Comparison of ENCODE assay signal across 24 cellular contexts in the genomic region with DNA sequence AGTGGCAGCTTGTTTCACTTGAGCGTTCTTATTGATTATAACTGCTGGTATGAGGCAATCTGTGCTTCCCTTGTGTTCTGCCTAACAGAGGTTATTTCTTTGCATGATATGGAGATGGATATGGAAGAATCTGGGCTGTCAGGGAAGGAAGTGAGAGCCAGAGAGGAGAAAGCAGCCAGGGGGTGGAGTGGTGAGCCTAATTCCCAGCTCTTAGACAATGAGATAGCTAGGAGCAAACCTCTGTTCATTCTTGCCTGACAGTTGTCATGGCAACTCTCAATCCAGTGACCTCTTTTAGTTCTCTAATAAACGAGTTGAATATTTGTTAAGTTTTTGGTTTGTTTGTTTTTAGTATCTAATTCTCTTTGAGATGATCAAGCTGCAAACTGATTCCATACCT.
DNase-seq lines count a peak whose midpoint lies in the region; ATAC-seq and TF ChIP-seq lines count a peak whose summit lies in the region.
"Had no signal": no experiment of that assay in that cellular context is flagged by ENCODE, and none has a peak within 500 bp of the region (broad histone marks: within the 10 kb centered on the region; RNA-seq: fewer than 3 reads in every experiment).

No MANE protein-coding gene starts in this region.

- no peak overlapping the region for H3K27ac Mint-ChIP-seq in endothelial cell (ENCODE audit: unreplicated experiment)
- H3K27ac Mint-ChIP-seq: activated naive CD4-positive, alpha-beta T cell treated with anti-CD3 and anti-CD28 coated beads, Interleukin-2, amount 50 U/mL, for 24 hours had no signal

- no peaks in the 10 kb centered on the region for H3K36me3 Mint-ChIP-seq in endothelial cell (ENCODE audit: low read depth, unreplicated experiment)
- H3K36me3 Mint-ChIP-seq: activated naive CD4-positive, alpha-beta T cell treated with anti-CD3 and anti-CD28 coated beads, Interleukin-2, amount 50 U/mL, for 24 hours had no signal

- H3K79me2 ChIP-seq in neural cell (replicated peaks; ENCODE audit: insufficient read depth, low read length) = no peaks in the 10 kb centered on the region

- no peak for ATAC-seq in GM21381 (IDR thresholded peaks at IDR 0.05; ENCODE audit: unreplicated experiment)
- ATAC-seq: activated T-cell treated with anti-CD3 and anti-CD28 coated beads, Interleukin-2, amount 50 U/mL, for 4 hours; HCT116 had no signal

- H3K4me1 Mint-ChIP-seq in endothelial cell (ENCODE audit: unreplicated experiment) = no peaks in the 10 kb centered on the region
- H3K4me1 Mint-ChIP-seq: activated naive CD4-positive, alpha-beta T cell treated with anti-CD3 and anti-CD28 coated beads, Interleukin-2, amount 50 U/mL, for 24 hours had no signal

- H3K4me2 ChIP-seq in neural cell (ENCODE audit: low read length) = peak overlapping the region; percentile 36

- in situ Hi-C loops in brain microvascular endothelial cell (cut with HindIII; ENCODE audit: low pct_ligation_motif_present, low sequenced_read_pairs) = no loop called here

- H3K4me3 Mint-ChIP-seq in endothelial cell (ENCODE audit: unreplicated experiment) = no peak overlapping the region
- H3K4me3 Mint-ChIP-seq: activated naive CD4-positive, alpha-beta T cell treated with anti-CD3 and anti-CD28 coated beads, Interleukin-2, amount 50 U/mL, for 24 hours; activated T-cell treated with anti-CD3 and anti-CD28 coated beads, Interleukin-2, amount 50 U/mL, for 4 hours had no signal

- H3K27me3 ChIP-seq in neural cell (ENCODE audit: insufficient read depth, low read depth, low read length) = no peaks in the 10 kb centered on the region
- no peaks in the 10 kb centered on the region for H3K27me3 ChIP-seq in brain microvascular endothelial cell (replicated peaks)
- H3K27me3 ChIP-seq: ascending aorta, right atrium auricular region, uterus had no signal

- no peaks in the 10 kb centered on the region for H3K27me3 Mint-ChIP-seq in endothelial cell (ENCODE audit: unreplicated experiment)
- H3K27me3 Mint-ChIP-seq: activated naive CD4-positive, alpha-beta T cell treated with anti-CD3 and anti-CD28 coated beads, Interleukin-2, amount 50 U/mL, for 24 hours had no signal

- H4K20me1 ChIP-seq in neural cell (ENCODE audit: insufficient read depth) = no peaks in the 10 kb centered on the region

- no peaks in the 10 kb centered on the region for H3K36me3 ChIP-seq in neural cell (ENCODE audit: insufficient read depth, low read length)
- H3K36me3 ChIP-seq in brain microvascular endothelial cell (replicated peaks) = no peaks in the 10 kb centered on the region
- H3K36me3 ChIP-seq: ascending aorta, left ventricle myocardium inferior, right atrium auricular region, uterus had no signal

- no peak overlapping the region for H2AFZ ChIP-seq in neural cell (ENCODE audit: low read depth, low read length)

- peak; percentile 62 for TF ChIP-seq RAD21 in neural cell (conservative IDR thresholded peaks at IDR 0.05)

- TF ChIP-seq CTCF in endothelial cell (IDR thresholded peaks at IDR 0.05; ENCODE audit: unreplicated experiment) = no peak
- TF ChIP-seq CTCF in neural cell (IDR thresholded peaks at IDR 0.05; ENCODE audit: poor library complexity, severe bottlenecking) = peak; percentile 54
- no peak for TF ChIP-seq CTCF in brain microvascular endothelial cell (IDR thresholded peaks at IDR 0.05; ENCODE audit: low read depth, low read length, missing control alignments)

- no peaks in the 10 kb centered on the region for H3K9me2 ChIP-seq in neural cell (ENCODE audit: insufficient read depth, low read length)

- no peaks in the 10 kb centered on the region for H3K9me3 ChIP-seq in neural cell (ENCODE audit: low read length)
- H3K9me3 ChIP-seq: ascending aorta, left ventricle myocardium inferior, right atrium auricular region, uterus had no signal

- H3K9ac ChIP-seq in neural cell (ENCODE audit: low read length) = peak overlapping the region; percentile 19

- H3K27ac ChIP-seq in neural cell (ENCODE audit: low read length) = peak overlapping the region; percentile 59
- H3K27ac ChIP-seq in brain microvascular endothelial cell = no peak overlapping the region
- H3K27ac ChIP-seq: ascending aorta, C4-2B, left ventricle myocardium inferior, right atrium auricular region, uterus had no signal

- DNase-seq in Ammon's horn (ENCODE audit: low spot score) (peak; percentile 31), NCI-H446 treated with DMSO at 0.1 percent for 48 hours (lab: John Stamatoyannopoulos, UW) (peak; percentile 21), endothelial cell (ENCODE audit: low spot score) (peak; percentile 7), brain microvascular endothelial cell (no peak), SHP77 (lab: John Stamatoyannopoulos, UW) (no peak), DMS114 treated with DMSO at 0.1 percent for 48 hours (lab: John Stamatoyannopoulos, UW; ENCODE audit: unreplicated experiment) (no peak)
- DNase-seq: ACHN; activated CD4-positive, CD25-positive, alpha-beta regulatory T cell treated with anti-CD3 and anti-CD28 coated beads, Interleukin-2, amount 50 U/mL, for 72 hours; activated T-cell treated with anti-CD3 and anti-CD28 coated beads, Interleukin-2, amount 50 U/mL, for 4 hours; DMS 273 treated with DMSO at 0.1 percent for 48 hours; effector memory CD4-positive, alpha-beta T cell; Karpas-422; left ventricle myocardium inferior; NCI-H1930; NCI-H510A; stimulated activated CD8-positive, alpha-beta memory T cell treated with anti-CD3 and anti-CD28 coated beads, Interleukin-4, amount 100 ng/mL, for 48 hours; uterus had no signal

- H3F3A ChIP-seq in neural cell (ENCODE audit: insufficient read depth, low read length, poor library complexity, severe bottlenecking) = no peaks in the 10 kb centered on the region

- no peaks in the 10 kb centered on the region for H3K9me3 Mint-ChIP-seq in endothelial cell (ENCODE audit: unreplicated experiment)
- H3K9me3 Mint-ChIP-seq: activated naive CD4-positive, alpha-beta T cell treated with anti-CD3 and anti-CD28 coated beads, Interleukin-2, amount 50 U/mL, for 24 hours; activated T-cell treated with anti-CD3 and anti-CD28 coated beads, Interleukin-2, amount 50 U/mL, for 4 hours had no signal

- TF ChIP-seq EP300 in neural cell (conservative IDR thresholded peaks at IDR 0.05; ENCODE audit: poor library complexity, severe bottlenecking) = peak; percentile 59

- H3K4me3 ChIP-seq in neural cell (ENCODE audit: low read length) (peak overlapping the region; percentile 42), brain microvascular endothelial cell (ENCODE audit: low read depth, low read length) (no peak overlapping the region)
- H3K4me3 ChIP-seq: ascending aorta, left ventricle myocardium inferior, right atrium auricular region, uterus had no signal

TF ChIP-seq in neural cell, 6 proteins besides CTCF, POLR2A, EP300 and RAD21:
- TF ChIP-seq SMC3 (conservative IDR thresholded peaks at IDR 0.05; ENCODE audit: poor library complexity) (peak; percentile 59), MXI1 (conservative IDR thresholded peaks at IDR 0.05; ENCODE audit: poor library complexity, severe bottlenecking) (peak; percentile 11), POLR2AphosphoS5 (IDR thresholded peaks at IDR 0.05) (peak; percentile 48), EZH2 (IDR thresholded peaks at IDR 0.05; ENCODE audit: borderline replicate concordance, insufficient read depth, low read length, poor library complexity, severe bottlenecking) (no peak)
- TF ChIP-seq, protein P1, sequence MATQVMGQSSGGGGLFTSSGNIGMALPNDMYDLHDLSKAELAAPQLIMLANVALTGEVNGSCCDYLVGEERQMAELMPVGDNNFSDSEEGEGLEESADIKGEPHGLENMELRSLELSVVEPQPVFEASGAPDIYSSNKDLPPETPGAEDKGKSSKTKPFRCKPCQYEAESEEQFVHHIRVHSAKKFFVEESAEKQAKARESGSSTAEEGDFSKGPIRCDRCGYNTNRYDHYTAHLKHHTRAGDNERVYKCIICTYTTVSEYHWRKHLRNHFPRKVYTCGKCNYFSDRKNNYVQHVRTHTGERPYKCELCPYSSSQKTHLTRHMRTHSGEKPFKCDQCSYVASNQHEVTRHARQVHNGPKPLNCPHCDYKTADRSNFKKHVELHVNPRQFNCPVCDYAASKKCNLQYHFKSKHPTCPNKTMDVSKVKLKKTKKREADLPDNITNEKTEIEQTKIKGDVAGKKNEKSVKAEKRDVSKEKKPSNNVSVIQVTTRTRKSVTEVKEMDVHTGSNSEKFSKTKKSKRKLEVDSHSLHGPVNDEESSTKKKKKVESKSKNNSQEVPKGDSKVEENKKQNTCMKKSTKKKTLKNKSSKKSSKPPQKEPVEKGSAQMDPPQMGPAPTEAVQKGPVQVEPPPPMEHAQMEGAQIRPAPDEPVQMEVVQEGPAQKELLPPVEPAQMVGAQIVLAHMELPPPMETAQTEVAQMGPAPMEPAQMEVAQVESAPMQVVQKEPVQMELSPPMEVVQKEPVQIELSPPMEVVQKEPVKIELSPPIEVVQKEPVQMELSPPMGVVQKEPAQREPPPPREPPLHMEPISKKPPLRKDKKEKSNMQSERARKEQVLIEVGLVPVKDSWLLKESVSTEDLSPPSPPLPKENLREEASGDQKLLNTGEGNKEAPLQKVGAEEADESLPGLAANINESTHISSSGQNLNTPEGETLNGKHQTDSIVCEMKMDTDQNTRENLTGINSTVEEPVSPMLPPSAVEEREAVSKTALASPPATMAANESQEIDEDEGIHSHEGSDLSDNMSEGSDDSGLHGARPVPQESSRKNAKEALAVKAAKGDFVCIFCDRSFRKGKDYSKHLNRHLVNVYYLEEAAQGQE (IDR thresholded peaks at IDR 0.05; ENCODE audit: borderline replicate concordance) = peak; percentile 82

Comparison
In these comparisons a context has a peak if more than half of its experiments do, and no peak if none do; other contexts are left out.
1. DNase-seq: peak in Ammon's horn (single experiment), NCI-H446 treated with DMSO at 0.1 percent for 48 hours (single experiment) and endothelial cell (single experiment); none in brain microvascular endothelial cell (single experiment), SHP77 (0 of 2) and DMS114 treated with DMSO at 0.1 percent for 48 hours (single experiment).